In the genomic region with DNA sequence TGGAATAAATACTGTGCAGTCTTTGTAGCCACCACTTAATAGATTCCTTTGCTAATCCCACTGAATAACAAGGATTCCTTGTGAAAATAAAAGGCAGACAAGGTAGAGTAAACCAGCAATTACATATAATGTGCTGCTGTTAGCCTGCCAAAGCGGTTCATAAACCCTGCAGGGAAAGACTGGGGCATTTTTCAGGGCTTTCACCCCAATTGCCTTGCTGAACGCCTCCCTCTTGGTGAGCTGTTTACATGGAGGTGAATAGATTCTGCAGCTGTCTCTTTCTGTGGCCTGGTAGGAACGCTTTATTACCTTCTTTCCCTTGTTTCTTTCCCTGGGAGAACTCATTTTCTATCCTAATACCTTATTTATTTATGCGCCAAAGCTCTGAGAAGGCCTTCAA, we compare ENCODE assay signal across 16 cellular contexts.
DNase-seq lines count a peak whose midpoint lies in the region; TF ChIP-seq lines count a peak whose summit lies in the region.
"Had no signal": no experiment of that assay in that cellular context is flagged by ENCODE, and none has a peak within 500 bp of the region (broad histone marks: within the 10 kb centered on the region; RNA-seq: fewer than 3 reads in every experiment).

No MANE protein-coding gene starts in this region.

- peak; percentile 32 for DNase-seq in H9
- peak; percentile 66 for DNase-seq in NCI-H748 (lab: John Stamatoyannopoulos, UW; ENCODE audit: unreplicated experiment)
- DNase-seq in globus pallidus (ENCODE audit: low spot score), result peak; percentile 33
- no peak for DNase-seq in neuronal stem cell (ENCODE audit: low spot score)
- DNase-seq in activated T-cell treated with anti-CD3 and anti-CD28 coated beads for 4 hours, result no peak
- no peak for DNase-seq in NAMALWA (ENCODE audit: low spot score)
- DNase-seq in NCI-H226, result no peak
- no peak for DNase-seq in stimulated activated CD4-positive, alpha-beta T cell treated with anti-CD3 and anti-CD28 coated beads, Interleukin-2, amount 100 ng/mL, for 24 hours
- DNase-seq: CD8-positive, alpha-beta memory T cell; GDM1; NCI-H1694; NCI-H2107; NCI-H774 had no signal

- no peaks in the 10 kb centered on the region for H3K79me2 ChIP-seq in H9 (ENCODE audit: insufficient read depth, low read length)

- H3K4me1 ChIP-seq in H9 (ENCODE audit: insufficient read depth, low read length) (peaks cover 4% of the 10 kb centered on the region; the same call in 1 of the 2 replicates), neuronal stem cell (ENCODE audit: control insufficient read depth in 2 of 2, insufficient read depth in 1 of 2, low read depth in 1 of 2, low read length in 2 of 2) (peaks cover 10 to 31% of the 10 kb centered on the region in 2 donors)

- peaks cover 0 to 6% of the 10 kb centered on the region in 2 experiments; a peak in 3 of 5 replicates for H3K9me3 Mint-ChIP-seq in H9

- no peak for TF ChIP-seq CTCF in H9 (conservative IDR thresholded peaks at IDR 0.05)

- H2BK5ac ChIP-seq in H9 (ENCODE audit: insufficient read length, low read length) (no peak overlapping the region), neuronal stem cell (ENCODE audit: low read length) (no peak overlapping the region)

- H3K27me3 Mint-ChIP-seq in H9 (ENCODE audit: low read depth), result no peaks in the 10 kb centered on the region

- no peak overlapping the region for H4K5ac ChIP-seq in H9 (ENCODE audit: insufficient read length, low read depth, low read length)

- no peaks in the 10 kb centered on the region for H4K20me1 ChIP-seq in H9 (ENCODE audit: control insufficient read depth, insufficient read depth, insufficient read length)
- H4K20me1 ChIP-seq: BLaER1 treated with 17β-estradiol and CSF1 and Interleukin-3, amounts not matched to agents 10 nM and 100 nM had no signal

- no peak overlapping the region; a peak in 1 of 5 replicates for H3K4me3 Mint-ChIP-seq in H9

- no peaks in the 10 kb centered on the region for H3K23me2 ChIP-seq in H9 (ENCODE audit: insufficient read length, low read depth, low read length, poor library complexity, severe bottlenecking)

- H3K18ac ChIP-seq in H9 (ENCODE audit: insufficient read length, low read depth, low read length) (no peak overlapping the region), neuronal stem cell (ENCODE audit: low read length) (no peak overlapping the region)

- peaks cover 27 to 44% of the 10 kb centered on the region in 2 experiments for H3K4me1 Mint-ChIP-seq in H9

- H4K8ac ChIP-seq in H9 (replicated peaks; ENCODE audit: insufficient read length, low read depth, low read length) (no peak overlapping the region), neuronal stem cell (ENCODE audit: low read depth, low read length) (no peak overlapping the region)

- H2AFZ ChIP-seq in H9 (ENCODE audit: low read length), result no peak overlapping the region
- H2AFZ ChIP-seq in neuronal stem cell (ENCODE audit: low read length), result peak overlapping the region; percentile 73

- no peaks in the 10 kb centered on the region for H3K36me3 ChIP-seq in neuronal stem cell (replicated peaks in 1 of 2; ENCODE audit: control insufficient read depth in 2 of 2, insufficient read depth in 2 of 2, low read length in 2 of 2)
- H3K36me3 ChIP-seq: BLaER1 treated with 17β-estradiol and CSF1 and Interleukin-3, amounts not matched to agents 10 nM and 100 nM had no signal

- H4K91ac ChIP-seq in H9 (ENCODE audit: insufficient read length, low read depth, low read length), result no peak overlapping the region
- no peak overlapping the region for H4K91ac ChIP-seq in neuronal stem cell (ENCODE audit: low read depth, low read length, poor library complexity)

- H3K27me3 ChIP-seq in H9 (ENCODE audit: insufficient read depth, low read length) (no peaks in the 10 kb centered on the region), neuronal stem cell (ENCODE audit: control insufficient read depth in 3 of 3, insufficient read depth in 3 of 3, low read depth in 1 of 3, low read length in 3 of 3) (no peaks in the 10 kb centered on the region)
- H3K27me3 ChIP-seq: BLaER1 treated with 17β-estradiol and CSF1 and Interleukin-3, amounts not matched to agents 10 nM and 100 nM had no signal

- no peak overlapping the region for H3K4me3 ChIP-seq in neuronal stem cell (ENCODE audit: low read length in 2 of 2)
- H3K4me3 ChIP-seq: BLaER1 treated with 17β-estradiol and CSF1 and Interleukin-3, amounts not matched to agents 10 nM and 100 nM; GM12878; K562 had no signal

- H2BK20ac ChIP-seq in H9 (ENCODE audit: low read depth, low read length, poor library complexity, severe bottlenecking), result no peak overlapping the region

- H2AK5ac ChIP-seq in H9 (ENCODE audit: insufficient read length, low read length) (no peak overlapping the region), neuronal stem cell (ENCODE audit: low read depth, low read length) (no peak overlapping the region)

- H3K9me3 ChIP-seq in H9 (ENCODE audit: control insufficient read depth, low read depth, low read length), result no peaks in the 10 kb centered on the region
- H3K9me3 ChIP-seq in neuronal stem cell (replicated peaks in 1 of 2; ENCODE audit: control insufficient read depth in 2 of 2, insufficient read depth in 1 of 2, low read depth in 1 of 2, low read length in 2 of 2), result no peaks in the 10 kb centered on the region

- H3K27ac Mint-ChIP-seq in H9, result peak overlapping the region in 2 of 3 experiments; percentile 60 to 92; a peak in 5 of 7 replicates
- H3K27ac Mint-ChIP-seq: CD8-positive, alpha-beta memory T cell had no signal

- no peak overlapping the region for H3K4ac ChIP-seq in H9 (ENCODE audit: low read depth, low read length)
- no peak overlapping the region for H3K4ac ChIP-seq in neuronal stem cell (ENCODE audit: low read length)

- H3K79me1 ChIP-seq in H9 (ENCODE audit: insufficient read depth, low read depth, low read length, poor library complexity, severe bottlenecking), result no peaks in the 10 kb centered on the region
- H3K79me1 ChIP-seq in neuronal stem cell (ENCODE audit: low read depth, low read length), result no peaks in the 10 kb centered on the region

- no peak overlapping the region for H3K23ac ChIP-seq in H9 (ENCODE audit: insufficient read length, low read depth, low read length)
- no peak overlapping the region for H3K23ac ChIP-seq in neuronal stem cell (ENCODE audit: low read depth, low read length, poor library complexity)

- H3K36me3 Mint-ChIP-seq in H9 (ENCODE audit: insufficient read depth in 1 of 3, low read depth in 3 of 3), result peaks cover 0 to 5% (median 4%) of the 10 kb centered on the region in 3 experiments; a peak in 2 of 7 replicates
- H3K36me3 Mint-ChIP-seq: CD8-positive, alpha-beta memory T cell had no signal

- H3K4me2 ChIP-seq in H9 (ENCODE audit: insufficient read depth, insufficient read length, low read length) (no peak overlapping the region), neuronal stem cell (ENCODE audit: insufficient read depth, low read length, poor library complexity, severe bottlenecking) (no peak overlapping the region)

- H3T11ph ChIP-seq in H9 (ENCODE audit: low read length), result no peak overlapping the region

- H2BK15ac ChIP-seq in H9 (ENCODE audit: low read depth, low read length) (no peak overlapping the region), neuronal stem cell (ENCODE audit: low read length) (no peak overlapping the region)

- no peak overlapping the region for H3K56ac ChIP-seq in H9 (ENCODE audit: insufficient read length, low read depth, low read length)

- H3K27ac ChIP-seq in H9 (ENCODE audit: insufficient read length, low read depth, low read length), result peak overlapping the region; percentile 17
- no peak overlapping the region for H3K27ac ChIP-seq in neuronal stem cell (replicated peaks; ENCODE audit: low read length)

- H2BK120ac ChIP-seq in H9 (ENCODE audit: low read depth, low read length, poor library complexity, severe bottlenecking), result no peak overlapping the region
- H2BK120ac ChIP-seq in neuronal stem cell (ENCODE audit: low read depth, low read length), result no peak overlapping the region

- no CpG with 5 or more reads among the region's 4 CpGs for WGBS in H9 (ENCODE audit: extremely low coverage, insufficient read length, low lambda C conversion rate)
- WGBS in neuronal stem cell (ENCODE audit: extremely low coverage in 2 of 2, insufficient read length in 2 of 2, insufficient replicate concordance in 1 of 2), 2 donors, result no CpG with 5 or more reads among the region's 4 CpGs

- H2BK12ac ChIP-seq in H9 (ENCODE audit: insufficient read length, low read depth, low read length) (no peak overlapping the region), neuronal stem cell (ENCODE audit: low read length) (no peak overlapping the region)

- H3K9ac ChIP-seq in H9 (ENCODE audit: extremely low read depth, insufficient read length, low read length) (no peak overlapping the region), neuronal stem cell (ENCODE audit: low read depth, low read length, poor library complexity) (no peak overlapping the region)
- H3K9ac ChIP-seq: BLaER1 treated with 17β-estradiol and CSF1 and Interleukin-3, amounts not matched to agents 10 nM and 100 nM had no signal

- H3K14ac ChIP-seq in H9 (ENCODE audit: insufficient read depth, low read length), result no peak overlapping the region
- no peak overlapping the region for H3K14ac ChIP-seq in neuronal stem cell (ENCODE audit: low read length)

Comparison
In these comparisons a context has a peak if more than half of its experiments do, and no peak if none do; other contexts are left out.
1. DNase-seq: peak in H9 (single experiment), NCI-H748 (single experiment) and globus pallidus (single experiment); none in neuronal stem cell (single experiment), activated T-cell treated with anti-CD3 and anti-CD28 coated beads for 4 hours (single experiment), NAMALWA (single experiment), NCI-H226 (single experiment) and stimulated activated CD4-positive, alpha-beta T cell treated with anti-CD3 and anti-CD28 coated beads, Interleukin-2, amount 100 ng/mL, for 24 hours (0 of 2).